Comparison of ENCODE assay signal across 1 cellular context in genomic region chr20:25574411-25574810, GRCh38.
TF ChIP-seq lines count a peak whose summit lies in the region.

No MANE protein-coding gene starts in this region.

TF ChIP-seq in GM23338, 12 proteins besides CTCF, POLR2A, EP300 and RAD21 (continued from another document):
- TF ChIP-seq ZNF462 (CRISPR knock-in tag; IDR thresholded peaks at IDR 0.05) (no peak), CREB1 (CRISPR knock-in tag; IDR thresholded peaks at IDR 0.05; ENCODE audit: low read depth) (no peak), ZNF114 (CRISPR knock-in tag; IDR thresholded peaks at IDR 0.05) (no peak), STAT1 (IDR thresholded peaks at IDR 0.05; ENCODE audit: unreplicated experiment) (no peak), JUNB (IDR thresholded peaks at IDR 0.05; ENCODE audit: unreplicated experiment) (no peak)
